Comparison of ENCODE assay signal across 16 cellular contexts in genomic region chrX:37646254-37646653, GRCh38. TPM values are rescaled to one million over a fixed set of nuclear protein-coding genes. Genes with fewer than 3 reads are reported as not detected.
DNase-seq lines count a peak whose midpoint lies in the region; ATAC-seq and TF ChIP-seq lines count a peak whose summit lies in the region.
"Had no signal": no experiment of that assay in that cellular context is flagged by ENCODE, and none has a peak within 500 bp of the region (broad histone marks: within the 10 kb centered on the region; RNA-seq: fewer than 3 reads in every experiment).

No MANE protein-coding gene starts in this region.

- TF ChIP-seq CTCF in DND-41 (IDR thresholded peaks at IDR 0.05; ENCODE audit: borderline replicate concordance, extremely low read depth, low read length, poor library complexity, severe bottlenecking) (peak; percentile 12), HCT116 (IDR thresholded peaks at IDR 0.05 in 2 of 3, conservative IDR thresholded peaks at IDR 0.05 in 1 of 3; ENCODE audit: borderline replicate concordance in 1 of 3, insufficient read depth in 1 of 3, low read depth in 2 of 3, low read length in 2 of 3) (peak in 2 of 3 experiments; percentile 15 to 33; a peak in 2 of 6 replicates), hepatocyte (IDR thresholded peaks at IDR 0.05; ENCODE audit: poor library complexity) (peak; percentile 9)

- CTCF ChIA-PET in HCT116 (lab: Charles Lee), result no interaction called here

- H3K79me2 ChIP-seq in DND-41 (ENCODE audit: insufficient read depth, low read length) (no peaks in the 10 kb centered on the region), HCT116 (ENCODE audit: insufficient read depth, low read length) (no peaks in the 10 kb centered on the region), hepatocyte (no peaks in the 10 kb centered on the region)

- DNase-seq in DND-41 (no peak), HCT116 (ENCODE audit: low read depth, low spot score) (no peak), SK-MEL-5 (ENCODE audit: low read depth, low spot score) (peak; percentile 3), hepatocyte (ENCODE audit: low spot score) (no peak), NCI-H1436 (lab: John Stamatoyannopoulos, UW) (no peak), NCI-H1092 (lab: John Stamatoyannopoulos, UW) (no peak), cerebellum (ENCODE audit: low spot score) (no peak)
- DNase-seq: activated CD4-positive, alpha-beta T cell treated with anti-CD3 and anti-CD28 coated beads, Interleukin-2, amount 10 ng/mL, durations not matched to agents 7 days and 5 days; activated naive CD4-positive, alpha-beta T cell treated with anti-CD3 and anti-CD28 coated beads for 36 hours; activated T-cell treated with anti-CD3 and anti-CD28 coated beads for 4 hours; BE2C; dorsolateral prefrontal cortex; ovary; SHP77 treated with DMSO at 0.1 percent for 48 hours had no signal

- TF ChIP-seq POLR2A in HCT116 (IDR thresholded peaks at IDR 0.05; ENCODE audit: borderline replicate concordance, extremely low read depth, insufficient read depth, insufficient read length), result no peak

- no peak for ATAC-seq in DND-41 (ENCODE audit: insufficient read depth, low read depth)
- ATAC-seq in HCT116, result no peak
- ATAC-seq in HG02938 (IDR thresholded peaks at IDR 0.05; ENCODE audit: unreplicated experiment), result no peak

- H3K9ac ChIP-seq in DND-41 (ENCODE audit: low read depth, low read length) (no peak overlapping the region), HCT116 (ENCODE audit: low read length) (no peak overlapping the region)

- no peak overlapping the region for H3K4me3 ChIP-seq in DND-41 (ENCODE audit: low read depth in 1 of 2, low read length in 2 of 2)
- H3K4me3 ChIP-seq in HCT116 (replicated peaks in 1 of 2; ENCODE audit: low read depth in 1 of 2, low read length in 2 of 2), result no peak overlapping the region
- H3K4me3 ChIP-seq in hepatocyte, result no peak overlapping the region
- H3K4me3 ChIP-seq: dorsolateral prefrontal cortex, ovary, smooth muscle cell had no signal

- H2AFZ ChIP-seq in DND-41 (ENCODE audit: low read depth, low read length) (no peak overlapping the region), HCT116 (ENCODE audit: low read depth, low read length, poor library complexity, severe bottlenecking) (no peak overlapping the region), hepatocyte (no peak overlapping the region)

- RAD21 ChIA-PET in HCT116 (lab: Charles Lee; ENCODE audit: low non-redundant PET in 1 of 2, low total read pairs in 2 of 2, uncharacterized antibody in 2 of 2, unreplicated experiment in 2 of 2), result no interaction called here

- intact Hi-C loops in HCT116 (cut with micrococcal nuclease), result no loop called here

- H3K36me3 ChIP-seq in DND-41 (ENCODE audit: insufficient read depth, low read length) (no peaks in the 10 kb centered on the region), HCT116 (ENCODE audit: control insufficient read depth in 1 of 2, insufficient read depth in 2 of 2, low read length in 2 of 2) (no peaks in the 10 kb centered on the region), hepatocyte (replicated peaks; ENCODE audit: insufficient read depth, low read depth) (no peaks in the 10 kb centered on the region)
- H3K36me3 ChIP-seq: BE2C, ovary had no signal

- H3K27ac ChIP-seq in DND-41 (ENCODE audit: low read length) (no peak overlapping the region), HCT116 (ENCODE audit: low read depth, low read length) (no peak overlapping the region), hepatocyte (no peak overlapping the region)
- H3K27ac ChIP-seq: dorsolateral prefrontal cortex, ovary had no signal

- no peak for TF ChIP-seq RAD21 in HCT116 (IDR thresholded peaks at IDR 0.05; ENCODE audit: low read depth)

- H3K27me3 ChIP-seq in DND-41 (ENCODE audit: insufficient read depth, low read length, poor library complexity) (no peaks in the 10 kb centered on the region), HCT116 (ENCODE audit: insufficient read depth, low read length) (no peaks in the 10 kb centered on the region), hepatocyte (no peaks in the 10 kb centered on the region)
- H3K27me3 ChIP-seq: BE2C, ovary had no signal

- no peaks in the 10 kb centered on the region for H4K20me1 ChIP-seq in DND-41 (ENCODE audit: insufficient read depth, low read length)
- H4K20me1 ChIP-seq in HCT116 (ENCODE audit: insufficient read depth), result no peaks in the 10 kb centered on the region
- no peaks in the 10 kb centered on the region for H4K20me1 ChIP-seq in hepatocyte (ENCODE audit: insufficient read depth, poor library complexity, severe bottlenecking)

- POLR2A ChIA-PET in HCT116 (lab: Charles Lee), result no interaction called here

- H3K9me3 ChIP-seq in DND-41 (ENCODE audit: insufficient read depth, low read length, severe bottlenecking) (no peaks in the 10 kb centered on the region), HCT116 (ENCODE audit: control insufficient read depth in 1 of 2, insufficient read depth in 1 of 2, low read depth in 1 of 2, low read length in 2 of 2) (no peaks in the 10 kb centered on the region), hepatocyte (ENCODE audit: low read depth) (no peaks in the 10 kb centered on the region)
- H3K9me3 ChIP-seq: BE2C, ovary had no signal

- H3K4me1 ChIP-seq in DND-41 (ENCODE audit: insufficient read depth, low read length) (no peaks in the 10 kb centered on the region), HCT116 (ENCODE audit: control insufficient read depth in 1 of 2, insufficient read depth in 2 of 2, low read length in 2 of 2) (peaks cover 2 to 15% of the 10 kb centered on the region in 2 experiments; a peak in 3 of 4 replicates), hepatocyte (ENCODE audit: insufficient read depth) (no peaks in the 10 kb centered on the region)
- H3K4me1 ChIP-seq: BE2C had no signal

- BruUV-seq in HCT116 (replicated peaks; lab: Mats Ljungman, UMichigan), result no TSS peak

- in situ Hi-C loops in SK-MEL-5 (cut with HindIII; ENCODE audit: low pct_unique_long_range_greater_than_20kb, low sequenced_read_pairs), result no loop called here

- H3K9me2 ChIP-seq in HCT116 (ENCODE audit: insufficient read depth), result no peaks in the 10 kb centered on the region
- no peaks in the 10 kb centered on the region for H3K9me2 ChIP-seq in hepatocyte (replicated peaks; ENCODE audit: insufficient read depth)

- H3K4me2 ChIP-seq in DND-41 (ENCODE audit: insufficient read depth, low read length) (no peak overlapping the region), HCT116 (ENCODE audit: low read length) (no peak overlapping the region), hepatocyte (no peak overlapping the region)
- H3K4me2 ChIP-seq: smooth muscle cell had no signal

TF ChIP-seq in HCT116, 20 proteins besides CTCF, POLR2A, EP300 and RAD21:
- no peak for TF ChIP-seq EGR1 (IDR thresholded peaks at IDR 0.05; ENCODE audit: low read depth)
- no peak for TF ChIP-seq ZBTB33 (IDR thresholded peaks at IDR 0.05; ENCODE audit: extremely low read depth, insufficient replicate concordance, low read length)
- TF ChIP-seq SP1 (IDR thresholded peaks at IDR 0.05; ENCODE audit: low read depth), result no peak

RNA-seq across cellular contexts. Expression of gene XK, which starts 39.3 kb away (rescaled TPM):
- total RNA-seq in HCT116 (2021; ENCODE audit: unreplicated experiment), result 2.6 TPM
- 1.1 and 1.2 TPM in 2 replicates for polyA plus RNA-seq in HCT116 (2012)
- 0.08 and 0.26 TPM in 2 replicates for total RNA-seq in SK-MEL-5 (2014; rRNA removed; shearing (Covaris generic))
- polyA plus RNA-seq in SK-MEL-5 (2015; cell fraction: cytosol; rRNA removed), result 0.22 and 0.27 TPM in 2 replicates
- polyA plus RNA-seq in SK-MEL-5 (2015; cell fraction: nucleus; rRNA removed), result 0.09 and 0.23 TPM in 2 replicates
- total RNA-seq in hepatocyte, result 2.9 and 3.5 TPM in 2 replicates
- polyA plus RNA-seq in hepatocyte, result 0.07 and 1.2 TPM in 2 replicates
- 4.1 TPM for total RNA-seq in cerebellum
- total RNA-seq: activated naive CD4-positive, alpha-beta T cell treated with anti-CD3 and anti-CD28 coated beads for 36 hours had no signal
- polyA plus RNA-seq: smooth muscle cell had no signal
